11 cellular contexts compared by ENCODE assay signal in genomic region chrX:47235691-47236103, GRCh38. TPM values are rescaled to one million over a fixed set of nuclear protein-coding genes. Genes with fewer than 3 reads are reported as not detected.
DNase-seq lines count a peak whose midpoint lies in the region; ATAC-seq, FAIRE-seq and TF ChIP-seq lines count a peak whose summit lies in the region.
"Had no signal": no experiment of that assay in that cellular context is flagged by ENCODE, and none has a peak within 500 bp of the region (broad histone marks: within the 10 kb centered on the region; RNA-seq: fewer than 3 reads in every experiment).

No MANE protein-coding gene starts in this region.

- H3K36me3 Mint-ChIP-seq in activated naive CD4-positive, alpha-beta T cell treated with anti-CD3 and anti-CD28 coated beads, Interleukin-2, amount 10 ng/mL, durations not matched to agents 7 days and 5 days, result peaks cover 18% of the 10 kb centered on the region
- H3K36me3 Mint-ChIP-seq in mesothelial cell of epicardium, result peaks cover 15% of the 10 kb centered on the region

- H3K27ac Mint-ChIP-seq in activated naive CD4-positive, alpha-beta T cell treated with anti-CD3 and anti-CD28 coated beads, Interleukin-2, amount 10 ng/mL, durations not matched to agents 7 days and 5 days, result peak overlapping the region; percentile 4
- peak overlapping the region; percentile 73 for H3K27ac Mint-ChIP-seq in mesothelial cell of epicardium

- 78 to 86% methylated on average over 4 of the region's 4 CpGs for WGBS in body of pancreas, 2 donors

- H3K36me3 ChIP-seq in tibial artery, result peaks cover 8 to 17% (median 11%) of the 10 kb centered on the region in 3 donors
- no peaks in the 10 kb centered on the region for H3K36me3 ChIP-seq in body of pancreas (replicated peaks in 1 of 2; ENCODE audit: insufficient read depth in 1 of 2, low read depth in 2 of 2)

- H3K27ac ChIP-seq in tibial artery (peak overlapping the region; percentile 33 to 98), body of pancreas (peak overlapping the region in 2 of 4 donors; percentile 3 to 14)

- no peak for TF ChIP-seq POLR2A in body of pancreas (IDR thresholded peaks at IDR 0.05)

- TF ChIP-seq CTCF in mesothelial cell of epicardium (IDR thresholded peaks at IDR 0.05; ENCODE audit: unreplicated experiment) (no peak), tibial artery (IDR thresholded peaks at IDR 0.05) (no peak), D721Med (IDR thresholded peaks at IDR 0.05; ENCODE audit: insufficient read depth, missing control alignments) (no peak), body of pancreas (IDR thresholded peaks at IDR 0.05) (no peak)

- no peaks in the 10 kb centered on the region for H3K9me3 Mint-ChIP-seq in activated naive CD4-positive, alpha-beta T cell treated with anti-CD3 and anti-CD28 coated beads, Interleukin-2, amount 10 ng/mL, durations not matched to agents 7 days and 5 days
- no peaks in the 10 kb centered on the region for H3K9me3 Mint-ChIP-seq in mesothelial cell of epicardium

- H3K4me3 ChIP-seq in tibial artery (no peak overlapping the region), body of pancreas (no peak overlapping the region)

- H3K9me3 ChIP-seq in tibial artery (no peaks in the 10 kb centered on the region), body of pancreas (no peaks in the 10 kb centered on the region)

- no peaks in the 10 kb centered on the region for H3K27me3 ChIP-seq in tibial artery
- H3K27me3 ChIP-seq in body of pancreas, result no peaks in the 10 kb centered on the region

- H3K4me1 ChIP-seq in tibial artery, result peaks cover 0 to 21% (median 5%) of the 10 kb centered on the region in 4 donors
- H3K4me1 ChIP-seq in body of pancreas, result peaks cover 8% of the 10 kb centered on the region

- ATAC-seq in body of pancreas (no peak), HG02798 (IDR thresholded peaks at IDR 0.05; ENCODE audit: poor library complexity, unreplicated experiment) (no peak)

- H3K4me3 Mint-ChIP-seq in activated naive CD4-positive, alpha-beta T cell treated with anti-CD3 and anti-CD28 coated beads, Interleukin-2, amount 10 ng/mL, durations not matched to agents 7 days and 5 days, result peak overlapping the region; percentile 34
- H3K4me3 Mint-ChIP-seq in mesothelial cell of epicardium, result peak overlapping the region; percentile 43

- intact Hi-C loops in tibial artery (cut with DNase I; ENCODE audit: low total_unique reads) (no loop called here), body of pancreas (cut with DNase I) (no loop called here)

- FAIRE-seq in D721Med (lab: Jason Lieb, UNC), result no peak
- FAIRE-seq: endothelial cell of umbilical vein had no signal

- H3K27me3 Mint-ChIP-seq in activated naive CD4-positive, alpha-beta T cell treated with anti-CD3 and anti-CD28 coated beads, Interleukin-2, amount 10 ng/mL, durations not matched to agents 7 days and 5 days, result no peaks in the 10 kb centered on the region
- H3K27me3 Mint-ChIP-seq in mesothelial cell of epicardium (ENCODE audit: low read depth), result no peaks in the 10 kb centered on the region

- no peak for DNase-seq in activated naive CD4-positive, alpha-beta T cell treated with anti-CD3 and anti-CD28 coated beads, Interleukin-2, amount 10 ng/mL, durations not matched to agents 7 days and 5 days
- no peak for DNase-seq in activated naive CD4-positive, alpha-beta T cell treated with Interleukin-2 at 50 U/mL for 16 hours
- DNase-seq in amniotic epithelial cell (ENCODE audit: low read depth) (peak; percentile 91), mesothelial cell of epicardium (ENCODE audit: low spot score in 2 of 2, unreplicated experiment in 2 of 2) (no peak), tibial artery (no peak), D721Med (ENCODE audit: insufficient read length, low spot score) (no peak), body of pancreas (no peak)
- DNase-seq: NCI-H1436, T1000 had no signal

- peaks cover 27% of the 10 kb centered on the region for H3K4me1 Mint-ChIP-seq in activated naive CD4-positive, alpha-beta T cell treated with anti-CD3 and anti-CD28 coated beads, Interleukin-2, amount 10 ng/mL, durations not matched to agents 7 days and 5 days
- H3K4me1 Mint-ChIP-seq in mesothelial cell of epicardium, result peaks cover 33% of the 10 kb centered on the region

- CTCF ChIA-PET in activated naive CD4-positive, alpha-beta T cell treated with anti-CD3 and anti-CD28 coated beads, Interleukin-2, amount 10 ng/mL, durations not matched to agents 7 days and 5 days (lab: Charles Lee), result interaction anchor here (0.7 kb wide), 1 partner anchor 146 kb away, joined by 3 read pairs; no protein-coding TSS in a partner anchor

RNA-seq across cellular contexts. Expression of gene USP11, which starts 2.9 kb away (rescaled TPM):
- 315 to 337 TPM (median 315 TPM) in 3 replicates for total RNA-seq in mesothelial cell of epicardium
- 10 to 100 TPM; 23.1 to 33.3 TPM for total RNA-seq in body of pancreas

RNA-seq across cellular contexts. Expression of gene CDK16, which starts 17.2 kb away (rescaled TPM):
- total RNA-seq in mesothelial cell of epicardium (216 to 226 TPM (median 221 TPM) in 3 replicates), body of pancreas (10 to 100 TPM; 53.2 to 83.4 TPM)

RNA-seq across cellular contexts. Expression of gene UBA1, which starts 42.1 kb away (rescaled TPM):
- total RNA-seq in mesothelial cell of epicardium (349 to 350 TPM (median 350 TPM) in 3 replicates), body of pancreas (10 to 100 TPM; 70.8 to 82.4 TPM)
